Comparison of ENCODE assay signal across 15 cellular contexts in genomic region chr20:53550590-53551187, GRCh38.
"Had no signal": no experiment of that assay in that cellular context is flagged by ENCODE, and none has a peak within 500 bp of the region (broad histone marks: within the 10 kb centered on the region; RNA-seq: fewer than 3 reads in every experiment).

No MANE protein-coding gene starts in this region.

- H3K4me1 ChIP-seq: tibial artery, vagina had no signal

- H3K9me3 Mint-ChIP-seq: activated naive CD4-positive, alpha-beta T cell treated with anti-CD3 and anti-CD28 coated beads, Interleukin-2, amount 50 U/mL, for 24 hours; activated T-helper 2 cell treated with anti-CD3 and anti-CD28 coated beads, Interferon-gamma antibody, Interleukin-2, Interleukin-4, amounts not matched to agents 10 μg/mL and 5 μg/mL and 100 μg/mL, durations not matched to agents 14 hours and 24 hours and 36 hours; endodermal cell; immature natural killer cell; naive thymus-derived CD4-positive, alpha-beta T cell; stimulated activated effector memory CD8-positive, alpha-beta T cell treated with anti-CD3 and anti-CD28 coated beads, Interleukin-12 subunit alpha, Interleukin-12 subunit beta, amount 100 ng/mL, for 72 hours had no signal

- H3K27ac Mint-ChIP-seq: activated naive CD4-positive, alpha-beta T cell treated with anti-CD3 and anti-CD28 coated beads, Interleukin-2, amount 50 U/mL, for 24 hours; activated T-helper 2 cell treated with anti-CD3 and anti-CD28 coated beads, Interferon-gamma antibody, Interleukin-2, Interleukin-4, amounts not matched to agents 10 μg/mL and 5 μg/mL and 100 μg/mL, durations not matched to agents 14 hours and 24 hours and 36 hours; endodermal cell; naive thymus-derived CD4-positive, alpha-beta T cell; stimulated activated effector memory CD8-positive, alpha-beta T cell treated with anti-CD3 and anti-CD28 coated beads, Interleukin-12 subunit alpha, Interleukin-12 subunit beta, amount 100 ng/mL, for 72 hours had no signal

- H3K9me3 ChIP-seq: right atrium auricular region, tibial artery, vagina had no signal

- H3K27me3 Mint-ChIP-seq: activated naive CD4-positive, alpha-beta T cell treated with anti-CD3 and anti-CD28 coated beads, Interleukin-2, amount 50 U/mL, for 24 hours; naive thymus-derived CD4-positive, alpha-beta T cell had no signal

- H3K4me3 ChIP-seq: lung, right atrium auricular region, smooth muscle cell, tibial artery, vagina had no signal

- H3K4me3 Mint-ChIP-seq: activated naive CD4-positive, alpha-beta T cell treated with anti-CD3 and anti-CD28 coated beads, Interleukin-2, amount 50 U/mL, for 24 hours; endodermal cell; immature natural killer cell; naive thymus-derived CD4-positive, alpha-beta T cell; stimulated activated effector memory CD8-positive, alpha-beta T cell treated with anti-CD3 and anti-CD28 coated beads, Interleukin-12 subunit alpha, Interleukin-12 subunit beta, amount 100 ng/mL, for 72 hours had no signal

- H3K36me3 Mint-ChIP-seq: activated naive CD4-positive, alpha-beta T cell treated with anti-CD3 and anti-CD28 coated beads, Interleukin-2, amount 50 U/mL, for 24 hours; immature natural killer cell; naive thymus-derived CD4-positive, alpha-beta T cell; stimulated activated effector memory CD8-positive, alpha-beta T cell treated with anti-CD3 and anti-CD28 coated beads, Interleukin-12 subunit alpha, Interleukin-12 subunit beta, amount 100 ng/mL, for 72 hours had no signal

- H3K4me1 Mint-ChIP-seq: immature natural killer cell; stimulated activated effector memory CD8-positive, alpha-beta T cell treated with anti-CD3 and anti-CD28 coated beads, Interleukin-12 subunit alpha, Interleukin-12 subunit beta, amount 100 ng/mL, for 72 hours had no signal

- H3K36me3 ChIP-seq: brain microvascular endothelial cell, right atrium auricular region, tibial artery, vagina had no signal

- H3K27me3 ChIP-seq: brain microvascular endothelial cell, right atrium auricular region, tibial artery, vagina had no signal

- DNase-seq: brain microvascular endothelial cell; cerebellar nuclear complex; endodermal cell; foreskin fibroblast; immature natural killer cell; left cardiac atrium; naive thymus-derived CD4-positive, alpha-beta T cell; tibial artery had no signal

- ATAC-seq: left cardiac atrium; naive thymus-derived CD4-positive, alpha-beta T cell; stimulated activated effector memory CD8-positive, alpha-beta T cell treated with anti-CD3 and anti-CD28 coated beads, Interleukin-12 subunit alpha, Interleukin-12 subunit beta, amount 100 ng/mL, for 72 hours had no signal
